Comparison of ENCODE assay signal across 36 cellular contexts in genomic region chr12:33670284-33670683, GRCh38.
"Had no signal": no experiment of that assay in that cellular context is flagged by ENCODE, and none has a peak within 500 bp of the region (broad histone marks: within the 10 kb centered on the region; RNA-seq: fewer than 3 reads in every experiment).

No MANE protein-coding gene starts in this region.

- H3K27ac Mint-ChIP-seq: activated CD4-positive, alpha-beta T cell treated with anti-CD3 and anti-CD28 coated beads for 36 hours; activated CD8-positive, alpha-beta memory T cell treated with anti-CD3 and anti-CD28 coated beads, Interleukin-2, amount 10 ng/mL, durations not matched to agents 7 days and 5 days; activated CD8-positive, alpha-beta T cell treated with anti-CD3 and anti-CD28 coated beads, Interleukin-2, amount 10 ng/mL, durations not matched to agents 7 days and 5 days; activated naive CD8-positive, alpha-beta T cell; activated T-helper 2 cell treated with anti-CD3 and anti-CD28 coated beads, Interferon-gamma antibody, Interleukin-2, Interleukin-4, amounts not matched to agents 10 μg/mL and 5 μg/mL and 100 μg/mL, durations not matched to agents 14 hours and 24 hours and 36 hours; brain; effector memory CD8-positive, alpha-beta T cell; immature natural killer cell; mesothelial cell of epicardium; naive B cell; nephron progenitor cell; stimulated activated naive B cell treated with anti-CD40 and anti-IgM and Interleukin-4, amounts not matched to agents 10 μg/mL and 1 μg/mL and 100 μg/mL, for 72 hours; T-cell; T-helper 2 cell treated with Interferon-gamma antibody and Interleukin-4, amounts not matched to agents 5 μg/mL and 100 μg/mL, for 36 hours had no signal

- H3K4me3 Mint-ChIP-seq: activated CD4-positive, alpha-beta T cell treated with anti-CD3 and anti-CD28 coated beads for 36 hours; activated CD8-positive, alpha-beta memory T cell treated with anti-CD3 and anti-CD28 coated beads, Interleukin-2, amount 10 ng/mL, durations not matched to agents 7 days and 5 days; activated CD8-positive, alpha-beta T cell treated with anti-CD3 and anti-CD28 coated beads, Interleukin-2, amount 10 ng/mL, durations not matched to agents 7 days and 5 days; activated naive CD8-positive, alpha-beta T cell; brain; effector memory CD8-positive, alpha-beta T cell; immature natural killer cell; mesothelial cell of epicardium; naive B cell; nephron progenitor cell; stimulated activated naive B cell treated with anti-CD40 and anti-IgM and Interleukin-4, amounts not matched to agents 10 μg/mL and 1 μg/mL and 100 μg/mL, for 72 hours; T-cell; T-helper 2 cell treated with Interferon-gamma antibody and Interleukin-4, amounts not matched to agents 5 μg/mL and 100 μg/mL, for 36 hours had no signal

- H3K27me3 ChIP-seq: adrenal gland, ascending aorta, cardiac muscle cell, colonic mucosa, esophagus muscularis mucosa, foreskin keratinocyte, heart right ventricle, pancreas, sigmoid colon, stomach, thyroid gland, upper lobe of left lung, vagina had no signal

- H3K4me1 ChIP-seq: adrenal gland, ascending aorta, colonic mucosa, esophagus muscularis mucosa, foreskin keratinocyte, heart right ventricle, pancreas, prostate gland, sigmoid colon, stomach, thyroid gland, upper lobe of left lung, vagina had no signal

- H3K36me3 Mint-ChIP-seq: activated CD8-positive, alpha-beta memory T cell treated with anti-CD3 and anti-CD28 coated beads, Interleukin-2, amount 10 ng/mL, durations not matched to agents 7 days and 5 days; activated naive CD8-positive, alpha-beta T cell; brain; mesothelial cell of epicardium; naive B cell; stimulated activated naive B cell treated with anti-CD40 and anti-IgM and Interleukin-4, amounts not matched to agents 10 μg/mL and 1 μg/mL and 100 μg/mL, for 72 hours; T-cell had no signal

- H3K27me3 Mint-ChIP-seq: activated CD4-positive, alpha-beta T cell treated with anti-CD3 and anti-CD28 coated beads for 36 hours; activated CD8-positive, alpha-beta memory T cell treated with anti-CD3 and anti-CD28 coated beads, Interleukin-2, amount 10 ng/mL, durations not matched to agents 7 days and 5 days; activated naive CD8-positive, alpha-beta T cell; brain; effector memory CD8-positive, alpha-beta T cell; naive B cell; stimulated activated naive B cell treated with anti-CD40 and anti-IgM and Interleukin-4, amounts not matched to agents 10 μg/mL and 1 μg/mL and 100 μg/mL, for 72 hours; T-cell had no signal

- DNase-seq: activated CD4-positive, alpha-beta T cell treated with anti-CD3 and anti-CD28 coated beads for 36 hours; activated CD4-positive, CD25-positive, alpha-beta regulatory T cell; activated CD8-positive, alpha-beta memory T cell treated with anti-CD3 and anti-CD28 coated beads, Interleukin-2, amount 10 ng/mL, durations not matched to agents 7 days and 5 days; activated CD8-positive, alpha-beta T cell treated with anti-CD3 and anti-CD28 coated beads, Interleukin-2, amount 10 ng/mL, durations not matched to agents 7 days and 5 days; activated T-cell treated with anti-CD3 and anti-CD28 coated beads, Interleukin-2, amount 50 U/mL, for 48 hours; adrenal gland; cerebellar nuclear complex; colonic mucosa; effector memory CD8-positive, alpha-beta T cell; foreskin keratinocyte; heart right ventricle; immature natural killer cell; kidney; left colon; naive B cell; nephron progenitor cell; nucleus accumbens; pancreas; sigmoid colon; small intestine; stimulated activated CD4-positive, alpha-beta T cell treated with anti-CD3 and anti-CD28 coated beads, Interleukin-1b, Interleukin-23, amount 100 ng/mL, for 48 hours; stimulated activated naive B cell treated with anti-CD40 and anti-IgM and Interleukin-4, amounts not matched to agents 10 μg/mL and 1 μg/mL and 100 μg/mL, for 72 hours; stomach; T-cell; thyroid gland; upper lobe of left lung had no signal

- H3K36me3 ChIP-seq: adrenal gland, ascending aorta, cardiac muscle cell, colonic mucosa, esophagus muscularis mucosa, heart right ventricle, pancreas, prostate gland, sigmoid colon, stomach, thyroid gland, upper lobe of left lung, vagina had no signal

- ATAC-seq: activated CD4-positive, alpha-beta T cell treated with anti-CD3 and anti-CD28 coated beads for 36 hours; activated CD8-positive, alpha-beta memory T cell treated with anti-CD3 and anti-CD28 coated beads, Interleukin-2, amount 10 ng/mL, durations not matched to agents 7 days and 5 days; activated CD8-positive, alpha-beta T cell treated with anti-CD3 and anti-CD28 coated beads, Interleukin-2, amount 10 ng/mL, durations not matched to agents 7 days and 5 days; effector memory CD8-positive, alpha-beta T cell; foreskin keratinocyte; heart right ventricle; left colon; pancreas; stimulated activated naive B cell treated with anti-CD40 and anti-IgM and Interleukin-4, amounts not matched to agents 10 μg/mL and 1 μg/mL and 100 μg/mL, for 72 hours; T-cell had no signal

- H3K4me1 Mint-ChIP-seq: activated CD4-positive, alpha-beta T cell treated with anti-CD3 and anti-CD28 coated beads for 36 hours; activated CD8-positive, alpha-beta memory T cell treated with anti-CD3 and anti-CD28 coated beads, Interleukin-2, amount 10 ng/mL, durations not matched to agents 7 days and 5 days; immature natural killer cell; mesothelial cell of epicardium; naive B cell; nephron progenitor cell; stimulated activated naive B cell treated with anti-CD40 and anti-IgM and Interleukin-4, amounts not matched to agents 10 μg/mL and 1 μg/mL and 100 μg/mL, for 72 hours; T-cell had no signal

- H3K9me3 Mint-ChIP-seq: brain; mesothelial cell of epicardium; nephron progenitor cell; stimulated activated naive B cell treated with anti-CD40 and anti-IgM and Interleukin-4, amounts not matched to agents 10 μg/mL and 1 μg/mL and 100 μg/mL, for 72 hours; T-helper 2 cell treated with Interferon-gamma antibody and Interleukin-4, amounts not matched to agents 5 μg/mL and 100 μg/mL, for 36 hours had no signal

- H3K9me3 ChIP-seq: adrenal gland, ascending aorta, colonic mucosa, esophagus muscularis mucosa, heart right ventricle, pancreas, prostate gland, sigmoid colon, thyroid gland, vagina had no signal

- H3K4me3 ChIP-seq: adrenal gland, ascending aorta, cardiac muscle cell, colonic mucosa, esophagus muscularis mucosa, heart right ventricle, pancreas, prostate gland, sigmoid colon, stomach, thyroid gland, upper lobe of left lung, vagina had no signal

- H3K27ac ChIP-seq: adrenal gland, ascending aorta, cardiac muscle cell, colonic mucosa, esophagus muscularis mucosa, foreskin keratinocyte, heart right ventricle, pancreas, prostate gland, sigmoid colon, stomach, thyroid gland, upper lobe of left lung, vagina had no signal
